In genomic region chr9:90287567-90288274, GRCh38 we compare ENCODE assay signal across 9 cellular contexts.
DNase-seq lines count a peak whose midpoint lies in the region; ATAC-seq and TF ChIP-seq lines count a peak whose summit lies in the region.
"Had no signal": no experiment of that assay in that cellular context is flagged by ENCODE, and none has a peak within 500 bp of the region (broad histone marks: within the 10 kb centered on the region; RNA-seq: fewer than 3 reads in every experiment).

No MANE protein-coding gene starts in this region.

- H3K9me2 ChIP-seq in hepatocyte (replicated peaks; ENCODE audit: insufficient read depth): no peaks in the 10 kb centered on the region

- no peaks in the 10 kb centered on the region for H3K9me3 ChIP-seq in hepatocyte (ENCODE audit: low read depth)

- intact Hi-C loops in head of caudate nucleus (cut with DNase I): no loop called here

- no peaks in the 10 kb centered on the region for H3K36me3 ChIP-seq in hepatocyte (replicated peaks; ENCODE audit: insufficient read depth, low read depth)

- H3K27me3 ChIP-seq in hepatocyte: no peaks in the 10 kb centered on the region

- peak; percentile 98 for ATAC-seq in GM18511 (IDR thresholded peaks at IDR 0.05; ENCODE audit: unreplicated experiment)
- ATAC-seq in HG03196 (IDR thresholded peaks at IDR 0.05; ENCODE audit: unreplicated experiment): peak; percentile 92

- H2AFZ ChIP-seq in hepatocyte: no peak overlapping the region

- TF ChIP-seq CTCF in GM20000 (IDR thresholded peaks at IDR 0.05; ENCODE audit: extremely low read depth, missing control alignments): no peak
- TF ChIP-seq CTCF in hepatocyte (IDR thresholded peaks at IDR 0.05; ENCODE audit: poor library complexity): no peak

- H3K27ac ChIP-seq in hepatocyte: peak overlapping the region; percentile 44

- no peaks in the 10 kb centered on the region for H3K79me2 ChIP-seq in hepatocyte

- WGBS in hepatocyte (ENCODE audit: low lambda C conversion rate, missing lambda C conversion rate): 55% methylated on average over 9 of the region's 9 CpGs

- H3K4me3 ChIP-seq in hepatocyte: no peak overlapping the region

- H3K4me1 ChIP-seq in hepatocyte (ENCODE audit: insufficient read depth): no peaks in the 10 kb centered on the region

- DNase-seq in GM20000 (ENCODE audit: low spot score) (peak; percentile 71), hepatocyte (ENCODE audit: low spot score) (peak; percentile 62), iPS-NIHi11 (ENCODE audit: low spot score) (no peak), midbrain (lab: John Stamatoyannopoulos, UW) (no peak), ecto neural progenitor cell (ENCODE audit: low spot score) (no peak), head of caudate nucleus (no peak)
- DNase-seq: activated naive CD8-positive, alpha-beta T cell treated with anti-CD3 and anti-CD28 coated beads, Interleukin-2, amount 10 ng/mL, durations not matched to agents 7 days and 5 days had no signal

- H3K4me2 ChIP-seq in hepatocyte: no peak overlapping the region

- H4K20me1 ChIP-seq in hepatocyte (ENCODE audit: insufficient read depth, poor library complexity, severe bottlenecking): no peaks in the 10 kb centered on the region

Comparison
In these comparisons a context has a peak if more than half of its experiments do, and no peak if none do; other contexts are left out.
1. DNase-seq: peak in GM20000 (single experiment) and hepatocyte (single experiment); none in iPS-NIHi11 (single experiment), midbrain (single experiment), ecto neural progenitor cell (single experiment) and head of caudate nucleus (0 of 42).